In the genomic region with DNA sequence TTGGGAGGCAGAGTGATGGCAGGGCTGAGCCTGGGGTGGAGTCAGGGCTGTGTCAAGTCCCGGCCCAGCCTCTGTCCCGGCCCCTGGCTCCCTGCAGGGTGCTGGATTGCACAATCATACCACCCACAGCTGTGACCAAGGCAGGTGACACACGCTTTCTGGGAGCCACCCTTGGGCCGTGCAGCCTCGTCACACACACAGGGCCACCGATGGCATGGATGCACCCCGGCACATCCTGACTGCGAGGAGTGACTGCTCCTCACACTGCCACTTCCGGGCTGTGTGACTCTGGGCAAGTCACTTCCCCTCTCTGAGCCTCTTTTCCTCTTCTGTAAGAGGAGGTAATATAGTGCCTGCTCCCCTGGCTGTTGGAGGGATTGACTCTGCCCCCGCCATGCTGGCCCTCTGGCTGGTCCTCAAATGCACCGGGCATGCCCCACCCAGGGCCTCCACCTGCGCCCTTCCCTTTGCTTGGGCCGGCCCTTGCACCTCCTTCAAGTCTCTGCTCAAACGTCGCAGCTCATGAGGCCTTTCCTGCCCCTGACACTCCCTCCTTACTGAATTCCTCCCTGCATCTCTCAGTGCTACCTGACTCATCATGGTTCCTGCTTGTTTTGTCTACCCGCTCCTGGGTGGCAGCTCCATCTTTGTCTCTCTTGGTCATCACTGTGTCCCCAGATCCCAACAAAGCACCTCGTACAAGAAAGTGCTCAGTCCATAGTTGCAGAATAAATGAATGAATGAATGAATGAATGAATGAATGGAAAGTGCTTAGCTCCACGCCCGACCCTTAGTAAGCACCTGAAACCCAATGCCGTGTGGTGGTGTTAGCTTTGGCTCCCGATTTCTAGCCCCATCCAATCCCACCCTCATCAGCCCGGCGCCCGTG, we compare ENCODE assay signal across 8 cellular contexts.
DNase-seq lines count a peak whose midpoint lies in the region; ATAC-seq and TF ChIP-seq lines count a peak whose summit lies in the region.

No MANE protein-coding gene starts in this region.

- peak in 1 of 4 donors; percentile 53 for TF ChIP-seq POLR2A in upper lobe of left lung (IDR thresholded peaks at IDR 0.05)

- DNase-seq in activated T-cell treated with anti-CD3 and anti-CD28 coated beads for 48 hours (ENCODE audit: low read depth) (peak; percentile 52), adipocyte (ENCODE audit: low read depth) (no peak), upper lobe of left lung (peak in 1 of 2 donors; percentile 94), NCI-H2196 (lab: John Stamatoyannopoulos, UW; ENCODE audit: unreplicated experiment) (no peak), H7 (no peak)
- no peak for DNase-seq in activated T-cell treated with anti-CD3 and anti-CD28 coated beads, Interleukin-2, amount 50 U/mL, for 1 hour

- peaks cover 61% of the 10 kb centered on the region for H3K4me1 ChIP-seq in adipocyte (ENCODE audit: control insufficient read depth, insufficient read depth, low read length)
- H3K4me1 ChIP-seq in liver (ENCODE audit: control insufficient read depth in 4 of 4, insufficient read depth in 4 of 4, low read length in 3 of 4), result peaks cover 4 to 14% (median 10%) of the 10 kb centered on the region in 4 donors
- H3K4me1 ChIP-seq in upper lobe of left lung, result peaks cover 29 to 39% (median 33%) of the 10 kb centered on the region in 4 donors

- peak overlapping the region; percentile 52 to 65 for H3K27ac ChIP-seq in liver (ENCODE audit: low read depth in 1 of 2, low read length in 2 of 2)
- H3K27ac ChIP-seq in upper lobe of left lung, result peak overlapping the region; percentile 65 to 80 (median 71)

- peak; percentile 65 to 80 for ATAC-seq in upper lobe of left lung (ENCODE audit: low FRiP score in 2 of 2)
- no peak for ATAC-seq in GM21723 (IDR thresholded peaks at IDR 0.05; ENCODE audit: unreplicated experiment)

- 65% methylated on average over 24 of the region's 24 CpGs for WGBS in liver
- 67 to 79% methylated on average over 18 to 23 of the region's 24 CpGs for WGBS in upper lobe of left lung, 2 donors

- H3K9me3 ChIP-seq in adipocyte (ENCODE audit: control insufficient read depth, low read length), result no peaks in the 10 kb centered on the region
- H3K9me3 ChIP-seq in liver (ENCODE audit: control insufficient read depth in 4 of 4, low read length in 3 of 4), result no peaks in the 10 kb centered on the region
- no peaks in the 10 kb centered on the region for H3K9me3 ChIP-seq in upper lobe of left lung

- H3K9ac ChIP-seq in adipocyte (ENCODE audit: low read length), result peak overlapping the region; percentile 98
- H3K9ac ChIP-seq in liver (ENCODE audit: low read depth in 1 of 2, low read length in 2 of 2), result no peak overlapping the region

- TF ChIP-seq CTCF in liver (IDR thresholded peaks at IDR 0.05; ENCODE audit: low read depth, low read length, missing input control) (no peak), upper lobe of left lung (IDR thresholded peaks at IDR 0.05) (no peak)

- TF ChIP-seq RAD21 in liver (IDR thresholded peaks at IDR 0.05), result peak; percentile 41 to 63

- H3K4me3 ChIP-seq in adipocyte (ENCODE audit: low read length) (no peak overlapping the region), liver (ENCODE audit: low read depth in 1 of 3, low read length in 3 of 3) (no peak overlapping the region), upper lobe of left lung (no peak overlapping the region), H7 (ENCODE audit: insufficient read depth, low read depth, low read length) (no peak overlapping the region)

- no peak for TF ChIP-seq EP300 in upper lobe of left lung (IDR thresholded peaks at IDR 0.05)

- H3K27me3 ChIP-seq in adipocyte (replicated peaks; ENCODE audit: control insufficient read depth, insufficient read depth, low read length) (no peaks in the 10 kb centered on the region), liver (ENCODE audit: control insufficient read depth in 4 of 4, insufficient read depth in 4 of 4, low read length in 3 of 4) (no peaks in the 10 kb centered on the region), upper lobe of left lung (no peaks in the 10 kb centered on the region), H7 (ENCODE audit: control insufficient read depth, insufficient read depth, low read length) (no peaks in the 10 kb centered on the region)

- H3K36me3 ChIP-seq in adipocyte (ENCODE audit: control insufficient read depth, insufficient read depth, low read length, severe bottlenecking) (no peaks in the 10 kb centered on the region), liver (ENCODE audit: control insufficient read depth in 4 of 4, insufficient read depth in 3 of 4, low read depth in 1 of 4, low read length in 3 of 4) (no peaks in the 10 kb centered on the region), upper lobe of left lung (no peaks in the 10 kb centered on the region), H7 (replicated peaks; ENCODE audit: control insufficient read depth, insufficient read depth, low read length) (no peaks in the 10 kb centered on the region)

TF ChIP-seq in liver, 16 proteins besides CTCF, POLR2A, EP300 and RAD21:
- TF ChIP-seq GABPA (IDR thresholded peaks at IDR 0.05 in 1 of 2, conservative IDR thresholded peaks at IDR 0.05 in 1 of 2) (no peak), FOXA2 (IDR thresholded peaks at IDR 0.05) (peak; percentile 28), JUND (IDR thresholded peaks at IDR 0.05) (peak in 1 of 2 donors; percentile 32), YY1 (IDR thresholded peaks at IDR 0.05) (peak; percentile 55), HNF4G (IDR thresholded peaks at IDR 0.05) (no peak), NR2F2 (IDR thresholded peaks at IDR 0.05) (no peak), RXRA (IDR thresholded peaks at IDR 0.05) (peak; percentile 49 to 84), SP1 (IDR thresholded peaks at IDR 0.05) (peak; percentile 51), HNF4A (conservative IDR thresholded peaks at IDR 0.05) (peak; percentile 26 to 62)
- TF ChIP-seq, protein P1, sequence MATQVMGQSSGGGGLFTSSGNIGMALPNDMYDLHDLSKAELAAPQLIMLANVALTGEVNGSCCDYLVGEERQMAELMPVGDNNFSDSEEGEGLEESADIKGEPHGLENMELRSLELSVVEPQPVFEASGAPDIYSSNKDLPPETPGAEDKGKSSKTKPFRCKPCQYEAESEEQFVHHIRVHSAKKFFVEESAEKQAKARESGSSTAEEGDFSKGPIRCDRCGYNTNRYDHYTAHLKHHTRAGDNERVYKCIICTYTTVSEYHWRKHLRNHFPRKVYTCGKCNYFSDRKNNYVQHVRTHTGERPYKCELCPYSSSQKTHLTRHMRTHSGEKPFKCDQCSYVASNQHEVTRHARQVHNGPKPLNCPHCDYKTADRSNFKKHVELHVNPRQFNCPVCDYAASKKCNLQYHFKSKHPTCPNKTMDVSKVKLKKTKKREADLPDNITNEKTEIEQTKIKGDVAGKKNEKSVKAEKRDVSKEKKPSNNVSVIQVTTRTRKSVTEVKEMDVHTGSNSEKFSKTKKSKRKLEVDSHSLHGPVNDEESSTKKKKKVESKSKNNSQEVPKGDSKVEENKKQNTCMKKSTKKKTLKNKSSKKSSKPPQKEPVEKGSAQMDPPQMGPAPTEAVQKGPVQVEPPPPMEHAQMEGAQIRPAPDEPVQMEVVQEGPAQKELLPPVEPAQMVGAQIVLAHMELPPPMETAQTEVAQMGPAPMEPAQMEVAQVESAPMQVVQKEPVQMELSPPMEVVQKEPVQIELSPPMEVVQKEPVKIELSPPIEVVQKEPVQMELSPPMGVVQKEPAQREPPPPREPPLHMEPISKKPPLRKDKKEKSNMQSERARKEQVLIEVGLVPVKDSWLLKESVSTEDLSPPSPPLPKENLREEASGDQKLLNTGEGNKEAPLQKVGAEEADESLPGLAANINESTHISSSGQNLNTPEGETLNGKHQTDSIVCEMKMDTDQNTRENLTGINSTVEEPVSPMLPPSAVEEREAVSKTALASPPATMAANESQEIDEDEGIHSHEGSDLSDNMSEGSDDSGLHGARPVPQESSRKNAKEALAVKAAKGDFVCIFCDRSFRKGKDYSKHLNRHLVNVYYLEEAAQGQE (IDR thresholded peaks at IDR 0.05), result peak; percentile 42
